In the genomic region with DNA sequence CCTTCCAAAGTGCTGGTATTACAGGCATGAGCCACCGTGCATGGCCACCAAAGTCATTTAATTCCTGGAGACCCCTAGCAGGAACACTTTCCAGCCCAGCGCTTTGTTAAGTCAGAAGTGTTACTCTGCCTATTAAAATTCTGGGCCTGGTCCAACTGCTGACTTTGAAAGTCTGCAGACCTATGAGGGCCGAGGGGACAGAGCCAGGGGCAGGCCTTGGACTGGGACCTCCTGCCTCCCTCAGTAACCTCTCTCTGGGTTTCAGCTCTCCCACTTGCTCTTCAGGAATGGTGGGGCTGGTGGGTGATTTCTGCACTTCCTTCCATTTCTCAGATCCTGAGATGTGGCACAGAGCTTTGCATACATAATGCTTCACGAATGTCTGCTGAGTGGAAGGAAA, we compare ENCODE assay signal across 11 cellular contexts. TPM values are rescaled to one million over a fixed set of nuclear protein-coding genes. Genes with fewer than 3 reads are reported as not detected.
"Had no signal": no experiment of that assay in that cellular context is flagged by ENCODE, and none has a peak within 500 bp of the region (broad histone marks: within the 10 kb centered on the region; RNA-seq: fewer than 3 reads in every experiment).

No MANE protein-coding gene starts in this region.

- H3K9me3 Mint-ChIP-seq: HFFc6, IgD-negative memory B cell had no signal

- DNase-seq: GM23248, GOT3, H7, HFFc6 had no signal

- H3K27ac Mint-ChIP-seq: HFFc6 had no signal

- H3K4me3 ChIP-seq: GM23248, HAP-1 had no signal

- H3K27me3 Mint-ChIP-seq: IgD-negative memory B cell had no signal

- H3K4me3 Mint-ChIP-seq: HFFc6, IgD-negative memory B cell had no signal

- ATAC-seq: HCT116, HepG2 had no signal

- H3K4me1 Mint-ChIP-seq: IgD-negative memory B cell had no signal

- H3K4me1 ChIP-seq: HAP-1 had no signal

- H3K27ac ChIP-seq: GM23248, HL-60 had no signal

- H3K9me3 ChIP-seq: HAP-1 had no signal

RNA-seq across cellular contexts. Expression of a gene that starts 9.7 kb away (rescaled TPM):
- total RNA-seq: GM23248, H4, H7, HepG2, HFFc6, HT1080 had no signal
- polyA plus RNA-seq: GM23248, HepG2, IgD-negative memory B cell had no signal

RNA-seq across cellular contexts. Expression of a gene that starts 28.8 kb away (rescaled TPM):
- total RNA-seq: GM23248, H4, HepG2, HT1080 had no signal
